ENCODE assay signal across 8 cellular contexts in the genomic region with DNA sequence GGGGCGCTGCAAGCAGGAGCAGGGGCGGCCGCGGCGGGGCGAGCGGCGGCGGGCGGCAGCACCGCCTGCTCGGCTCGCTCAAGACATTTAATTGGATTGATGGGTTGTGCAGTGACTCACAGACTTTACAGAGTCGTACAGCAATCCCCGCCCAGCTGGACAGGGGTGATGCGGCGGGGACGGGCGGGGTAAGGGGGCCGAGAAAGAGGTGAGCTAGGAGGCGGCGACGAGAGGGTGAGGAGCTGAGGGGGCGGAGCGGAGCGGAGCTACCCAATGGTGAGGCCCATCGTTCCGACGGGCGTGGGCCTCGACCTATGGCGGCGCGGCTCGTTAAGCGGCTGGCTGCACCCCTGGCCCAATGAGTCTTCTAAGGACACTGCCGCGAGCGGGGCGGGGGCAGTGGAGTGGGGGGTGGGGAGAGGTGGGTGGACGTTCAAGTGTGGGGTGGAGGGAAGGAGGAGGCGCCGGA.
A peak's percentile ranks its signal among the peaks of the same experiment; 100 is the strongest.
DNase-seq lines count a peak whose midpoint lies in the region; ATAC-seq, FAIRE-seq and TF ChIP-seq lines count a peak whose summit lies in the region.

No MANE protein-coding gene starts in this region.

- peak overlapping the region; percentile 58 for H3K27ac Mint-ChIP-seq in astrocyte (ENCODE audit: unreplicated experiment)

- H3K4me3 ChIP-seq in astrocyte (ENCODE audit: insufficient read depth, low read depth, low read length) (peak overlapping the region; percentile 82), gastrocnemius medialis (peak overlapping the region; percentile 73 to 82 (median 77))

- H3K4me1 ChIP-seq in astrocyte (ENCODE audit: insufficient read depth, low read length) (peaks cover 9% of the 10 kb centered on the region), gastrocnemius medialis (peaks cover 12 to 18% of the 10 kb centered on the region in 2 donors)

- H3K27ac ChIP-seq in astrocyte (ENCODE audit: low read depth, low read length) (peak overlapping the region; percentile 87), gastrocnemius medialis (peak overlapping the region; percentile 93 to 96 (median 95))

- TF ChIP-seq POLR2A in gastrocnemius medialis (IDR thresholded peaks at IDR 0.05) = peak; percentile 96 to 97

- H3K27me3 Mint-ChIP-seq in astrocyte (ENCODE audit: low read depth, unreplicated experiment) = no peaks in the 10 kb centered on the region

- H3K4me3 Mint-ChIP-seq in astrocyte (ENCODE audit: unreplicated experiment) = peak overlapping the region; percentile 92

- H3K9me3 ChIP-seq in astrocyte (ENCODE audit: insufficient read depth, low read depth, low read length) = no peaks in the 10 kb centered on the region
- no peaks in the 10 kb centered on the region for H3K9me3 ChIP-seq in gastrocnemius medialis

- H4K20me1 ChIP-seq in astrocyte (ENCODE audit: insufficient read depth, low read length) = no peaks in the 10 kb centered on the region

- no peak for TF ChIP-seq CTCF in GM13977 (IDR thresholded peaks at IDR 0.05; ENCODE audit: extremely low read depth, insufficient read depth, missing control alignments)
- TF ChIP-seq CTCF in astrocyte (IDR thresholded peaks at IDR 0.05; ENCODE audit: insufficient read depth, low read depth, low read length) = peak; percentile 1
- peak in 1 of 5 experiments; percentile 6 for TF ChIP-seq CTCF in gastrocnemius medialis (IDR thresholded peaks at IDR 0.05 in 4 of 5, conservative IDR thresholded peaks at IDR 0.05 in 1 of 5)

- no peaks in the 10 kb centered on the region for H3K36me3 Mint-ChIP-seq in astrocyte (ENCODE audit: low read depth, unreplicated experiment)

- intact Hi-C loops in gastrocnemius medialis (cut with DNase I; ENCODE audit: low total_unique reads) = loop anchor here (1.0 to 5.0 kb wide), 8 partner anchors 16 to 1159 kb away; a partner anchor contains a TSS

- H2AFZ ChIP-seq in astrocyte (ENCODE audit: low read depth, low read length) = peak overlapping the region; percentile 86

- ATAC-seq in HG02884 (IDR thresholded peaks at IDR 0.05; ENCODE audit: unreplicated experiment) (peak; percentile 82), gastrocnemius medialis (peak; percentile 81 to 88)

- peak overlapping the region; percentile 95 for H3K9ac ChIP-seq in astrocyte (ENCODE audit: low read length)

- peak; percentile 96 for DNase-seq in GM13977 (ENCODE audit: low spot score)
- peak; percentile 96 for DNase-seq in NCI-H1694 treated with DMSO at 0.1 percent for 48 hours (lab: John Stamatoyannopoulos, UW)
- DNase-seq in T-helper 2 cell = peak in 4 of 5 experiments; percentile 96 to 100 (median 98)
- DNase-seq in astrocyte (ENCODE audit: low read depth) = no peak
- DNase-seq in iPS DF 19.7 (ENCODE audit: low read depth, low spot score) = peak; percentile 88
- DNase-seq in gastrocnemius medialis = peak in 1 of 2 donors; percentile 100
- DNase-seq in hepatic stellate cell (ENCODE audit: low spot score) = no peak

- H3K27me3 ChIP-seq in astrocyte (ENCODE audit: insufficient read depth, low read length) (no peaks in the 10 kb centered on the region), gastrocnemius medialis (no peaks in the 10 kb centered on the region)

- peaks cover 15% of the 10 kb centered on the region for H3K4me1 Mint-ChIP-seq in astrocyte (ENCODE audit: low read depth, unreplicated experiment)

- H3K4me2 ChIP-seq in astrocyte (ENCODE audit: low read length) = peak overlapping the region; percentile 99

- in situ Hi-C loops in GM13977 (cut with MboI; ENCODE audit: low pct_unique_long_range_greater_than_20kb, low sequenced_read_pairs, unreplicated experiment) (no loop called here), gastrocnemius medialis (cut with MboI; ENCODE audit: low sequenced_read_pairs in 4 of 4) (loop anchor here in 3 of 4 donors (5.0 to 10.0 kb wide), 4 partner anchors 94 to 111 kb away; a partner anchor contains a TSS)

- H3K36me3 ChIP-seq in astrocyte (ENCODE audit: insufficient read depth, low read length) (no peaks in the 10 kb centered on the region), gastrocnemius medialis (no peaks in the 10 kb centered on the region)

- no peak for FAIRE-seq in astrocyte (lab: Jason Lieb, UNC)

- peaks cover 4% of the 10 kb centered on the region for H3K79me2 ChIP-seq in astrocyte (ENCODE audit: insufficient read depth, low read length)

- H3K9me3 Mint-ChIP-seq in astrocyte (ENCODE audit: unreplicated experiment) = peaks cover 2% of the 10 kb centered on the region

Comparison
In these comparisons a context has a peak if more than half of its experiments do, and no peak if none do; other contexts are left out.
1. DNase-seq: peak in GM13977 (single experiment), NCI-H1694 treated with DMSO at 0.1 percent for 48 hours (single experiment), T-helper 2 cell (4 of 5) and iPS DF 19.7 (single experiment); none in astrocyte (single experiment) and hepatic stellate cell (single experiment).